20 cellular contexts compared by ENCODE assay signal in the genomic region with DNA sequence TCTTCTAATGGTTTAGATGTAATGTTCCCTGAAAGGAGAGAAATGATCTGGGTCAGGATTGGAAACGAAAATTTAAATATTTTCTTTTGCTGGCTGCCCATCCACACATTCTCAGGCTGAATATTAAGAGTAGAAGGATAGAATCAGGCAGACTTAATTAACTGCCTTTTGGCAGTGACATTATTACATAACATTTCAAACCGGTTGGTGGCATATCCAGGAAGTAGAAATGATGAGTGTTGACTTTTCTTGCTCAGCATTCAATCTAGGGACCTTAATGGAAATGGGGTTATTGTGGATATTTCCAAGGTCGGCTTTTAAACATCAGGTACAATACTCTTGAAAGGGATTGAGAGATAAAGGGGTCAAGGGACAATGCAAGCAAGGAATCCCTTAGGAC.
A peak's percentile ranks its signal among the peaks of the same experiment; 100 is the strongest.
DNase-seq lines count a peak whose midpoint lies in the region; ATAC-seq and FAIRE-seq lines count a peak whose summit lies in the region.
"Had no signal": no experiment of that assay in that cellular context is flagged by ENCODE, and none has a peak within 500 bp of the region (broad histone marks: within the 10 kb centered on the region; RNA-seq: fewer than 3 reads in every experiment).

No MANE protein-coding gene starts in this region.

- no peak for ATAC-seq in HG02885 (IDR thresholded peaks at IDR 0.05; ENCODE audit: poor library complexity, unreplicated experiment)
- ATAC-seq: A549 had no signal

- no peaks in the 10 kb centered on the region for H3K9me2 ChIP-seq in Karpas-422 (replicated peaks; ENCODE audit: insufficient read depth, low read length)

- no peaks in the 10 kb centered on the region for H3K4me1 ChIP-seq in Karpas-422 (ENCODE audit: low read length)
- H3K4me1 ChIP-seq: A549, BE2C had no signal

- peak; percentile 12 for DNase-seq in DMS153 (lab: John Stamatoyannopoulos, UW)
- DNase-seq in DMS153 treated with DMSO at 0.1 percent for 48 hours (lab: John Stamatoyannopoulos, UW; ENCODE audit: unreplicated experiment), result no peak
- DNase-seq in NCI-H69 (lab: John Stamatoyannopoulos, UW), result peak; percentile 40
- DNase-seq in Karpas-422, result no peak
- DNase-seq in SW480 (ENCODE audit: low spot score), result no peak
- DNase-seq: ACHN; AML-193; Calu3; CD4-positive, alpha-beta T cell; CD8-positive, alpha-beta memory T cell; DND-41; HCEC 1CT had no signal

- H3K79me2 ChIP-seq in Karpas-422 (ENCODE audit: low read length), result no peaks in the 10 kb centered on the region

- no peak overlapping the region for H3K4me3 ChIP-seq in Karpas-422 (ENCODE audit: low read length)
- H3K4me3 ChIP-seq: A549; BLaER1 treated with 17β-estradiol and CSF1 and Interleukin-3, amounts not matched to agents 10 nM and 100 nM had no signal

- H3K36me3 ChIP-seq in Karpas-422 (ENCODE audit: insufficient read depth, low read length), result no peaks in the 10 kb centered on the region
- H3K36me3 ChIP-seq: BE2C; BLaER1 treated with 17β-estradiol and CSF1 and Interleukin-3, amounts not matched to agents 10 nM and 100 nM had no signal

- H3K9me3 ChIP-seq in Karpas-422 (ENCODE audit: low read length), result peaks cover 81% of the 10 kb centered on the region
- H3K9me3 ChIP-seq: A549; BE2C; BLaER1 treated with 17β-estradiol and CSF1 and Interleukin-3, amounts not matched to agents 10 nM and 100 nM had no signal

- H3K4me2 ChIP-seq in Karpas-422 (ENCODE audit: low read depth, low read length, poor library complexity, severe bottlenecking), result no peak overlapping the region
- H3K4me2 ChIP-seq: A549 had no signal

- H3K27ac ChIP-seq in Karpas-422 (ENCODE audit: low read length), result no peak overlapping the region
- H3K27ac ChIP-seq: 22Rv1; A549; BLaER1 treated with 17β-estradiol and CSF1 and Interleukin-3, amounts not matched to agents 10 nM and 100 nM had no signal

- H3K9ac ChIP-seq in Karpas-422 (ENCODE audit: low read length), result no peak overlapping the region
- H3K9ac ChIP-seq: BLaER1 treated with 17β-estradiol and CSF1 and Interleukin-3, amounts not matched to agents 10 nM and 100 nM had no signal

- no peaks in the 10 kb centered on the region for H3K27me3 ChIP-seq in Karpas-422 (ENCODE audit: low read length)
- H3K27me3 ChIP-seq: BE2C; BLaER1 treated with 17β-estradiol and CSF1 and Interleukin-3, amounts not matched to agents 10 nM and 100 nM had no signal

- FAIRE-seq in islet of Langerhans (lab: Jason Lieb, UNC), result peak; percentile 62
- FAIRE-seq: A549, G401.6, GM12892 had no signal

- H2AFZ ChIP-seq in Karpas-422 (ENCODE audit: low read length), result no peak overlapping the region

- no peaks in the 10 kb centered on the region for H4K20me1 ChIP-seq in Karpas-422 (ENCODE audit: insufficient read depth, low read depth, low read length)
- H4K20me1 ChIP-seq: BLaER1 treated with 17β-estradiol and CSF1 and Interleukin-3, amounts not matched to agents 10 nM and 100 nM had no signal

Comparison
In these comparisons a context has a peak if more than half of its experiments do, and no peak if none do; other contexts are left out.
1. DNase-seq: peak in DMS153 (single experiment) and NCI-H69 (single experiment); none in DMS153 treated with DMSO at 0.1 percent for 48 hours (single experiment), Karpas-422 (single experiment) and SW480 (single experiment).